In genomic region chr7:13801669-13802068, GRCh38 we compare ENCODE assay signal across 17 cellular contexts.
"Had no signal": no experiment of that assay in that cellular context is flagged by ENCODE, and none has a peak within 500 bp of the region (broad histone marks: within the 10 kb centered on the region; RNA-seq: fewer than 3 reads in every experiment).

No MANE protein-coding gene starts in this region.

- H3K27ac ChIP-seq: ascending aorta, cardiac muscle cell, neutrophil, tibial nerve, uterus, WERI-Rb-1 had no signal

- H3K4me3 ChIP-seq: ascending aorta, cardiac muscle cell, dorsolateral prefrontal cortex, tibial nerve, uterus had no signal

- H3K4me1 ChIP-seq: ascending aorta, tibial nerve, uterus had no signal

- H3K27me3 ChIP-seq: ascending aorta, cardiac muscle cell, dorsolateral prefrontal cortex, neutrophil, tibial nerve, uterus had no signal

- DNase-seq: activated CD8-positive, alpha-beta memory T cell treated with anti-CD3 and anti-CD28 coated beads, Interleukin-2, amount 10 ng/mL, durations not matched to agents 7 days and 5 days; activated naive CD4-positive, alpha-beta T cell treated with anti-CD3 and anti-CD28 coated beads, Interleukin-2, amount 10 ng/mL, durations not matched to agents 7 days and 5 days; activated T-cell treated with anti-CD3 and anti-CD28 coated beads, Interleukin-2, amount 50 U/mL, for 1 hour; endodermal cell; kidney glomerular epithelial cell; mesendoderm; natural killer cell; retina; stimulated activated CD4-positive, alpha-beta T cell treated with anti-CD3 and anti-CD28 coated beads, Interleukin-2, amount 100 ng/mL, for 48 hours; stimulated activated naive CD4-positive, alpha-beta T cell; uterus; WERI-Rb-1 had no signal

- H3K9me3 ChIP-seq: ascending aorta, neutrophil, uterus had no signal

- H3K36me3 ChIP-seq: ascending aorta, cardiac muscle cell, neutrophil, tibial nerve, uterus, WERI-Rb-1 had no signal
